In genomic region chr3:129305592-129306091, GRCh38 we compare ENCODE assay signal across 9 cellular contexts. TPM values are rescaled to one million over a fixed set of nuclear protein-coding genes. Genes with fewer than 3 reads are reported as not detected.
DNase-seq lines count a peak whose midpoint lies in the region; ATAC-seq, FAIRE-seq and TF ChIP-seq lines count a peak whose summit lies in the region.
"Had no signal": no experiment of that assay in that cellular context is flagged by ENCODE, and none has a peak within 500 bp of the region (broad histone marks: within the 10 kb centered on the region; RNA-seq: fewer than 3 reads in every experiment).

No MANE protein-coding gene starts in this region.

- TF ChIP-seq POLR2A in A549 (IDR thresholded peaks at IDR 0.05; ENCODE audit: low read length) (no peak), testis (IDR thresholded peaks at IDR 0.05) (no peak)

- H3K4me1 ChIP-seq in A549 (peaks cover 8% of the 10 kb centered on the region), OCI-LY1 (ENCODE audit: insufficient read depth, low read length, severe bottlenecking) (peaks cover 7% of the 10 kb centered on the region), testis (peaks cover 19% of the 10 kb centered on the region)

- intact Hi-C loops in testis (cut with DNase I; ENCODE audit: low total_unique reads) = no loop called here

- no peaks in the 10 kb centered on the region for H3K9me2 ChIP-seq in OCI-LY1 (ENCODE audit: low read depth, low read length)

- FAIRE-seq in A549 (lab: Jason Lieb, UNC) (no peak), D721Med (lab: Jason Lieb, UNC) (no peak)
- FAIRE-seq: colon had no signal

- no peak overlapping the region for H3K9ac ChIP-seq in OCI-LY1 (ENCODE audit: low read length)

- TF ChIP-seq CTCF in A549 (IDR thresholded peaks at IDR 0.05) (no peak), OCI-LY1 (IDR thresholded peaks at IDR 0.05; ENCODE audit: low read length) (no peak), epithelial cell of esophagus (IDR thresholded peaks at IDR 0.05; ENCODE audit: insufficient read depth, low read depth, low read length, missing control alignments) (no peak), testis (IDR thresholded peaks at IDR 0.05) (no peak), D721Med (IDR thresholded peaks at IDR 0.05; ENCODE audit: insufficient read depth, missing control alignments) (no peak)

- no peaks in the 10 kb centered on the region; the same call in 1 of the 2 replicates for H3F3A ChIP-seq in OCI-LY1 (ENCODE audit: insufficient read depth, low read length)

- POLR2A ChIA-PET in A549 (lab: Yijun Ruan, JAX) = no interaction called here

- H4K20me1 ChIP-seq in OCI-LY1 (ENCODE audit: insufficient read depth, low read length) = no peaks in the 10 kb centered on the region

- H3K27ac ChIP-seq in A549 = no peak overlapping the region
- H3K27ac ChIP-seq in OCI-LY1 (ENCODE audit: low read depth, low read length, poor library complexity, severe bottlenecking) = peak overlapping the region; percentile 48
- peak overlapping the region; percentile 9 to 81 for H3K27ac ChIP-seq in testis

- no peak for TF ChIP-seq EP300 in A549 (IDR thresholded peaks at IDR 0.05)

- H3K79me2 ChIP-seq in OCI-LY1 (ENCODE audit: insufficient read depth, low read length) = no peaks in the 10 kb centered on the region

- no peaks in the 10 kb centered on the region for H3K9me3 ChIP-seq in A549
- no peaks in the 10 kb centered on the region for H3K9me3 ChIP-seq in OCI-LY1 (ENCODE audit: low read length)
- H3K9me3 ChIP-seq in testis = no peaks in the 10 kb centered on the region

- ATAC-seq in A549 (no peak), GM21825 (IDR thresholded peaks at IDR 0.05; ENCODE audit: unreplicated experiment) (peak; percentile 44)

- 86% methylated on average over 17 of the region's 26 CpGs for WGBS in A549 (ENCODE audit: missing lambda C conversion rate)
- WGBS in testis, 2 donors = 13 to 22% methylated on average over 20 to 26 of the region's 26 CpGs

- no peak for DNase-seq in A549 (ENCODE audit: low read depth in 1 of 2, low spot score in 1 of 2)
- peak; percentile 92 for DNase-seq in epithelial cell of esophagus (ENCODE audit: low read depth)
- peak; percentile 35 for DNase-seq in midbrain (lab: John Stamatoyannopoulos, UW)
- DNase-seq in testis = peak; percentile 95
- DNase-seq in D721Med (ENCODE audit: insufficient read length, low spot score) = no peak
- no peak for DNase-seq in KG1 (lab: John Stamatoyannopoulos, UW)

- H3K4me2 ChIP-seq in A549 (0 out of 3 replicates have a peak overlapping the region, but pooled peaks have one; percentile 12), OCI-LY1 (ENCODE audit: low read length) (no peak overlapping the region)

- H3K36me3 ChIP-seq in OCI-LY1 (ENCODE audit: insufficient read depth, low read length) = peaks cover 61% of the 10 kb centered on the region
- H3K36me3 ChIP-seq in testis (ENCODE audit: low read depth, missing control alignments) = no peaks in the 10 kb centered on the region

- no peak for TF ChIP-seq RAD21 in A549 (conservative IDR thresholded peaks at IDR 0.05 in 1 of 2, IDR thresholded peaks at IDR 0.05 in 1 of 2)

- H3K4me3 ChIP-seq in A549 = no peak overlapping the region
- no peak overlapping the region for H3K4me3 ChIP-seq in OCI-LY1 (ENCODE audit: low read depth, low read length, poor library complexity, severe bottlenecking)
- H3K4me3 ChIP-seq in epithelial cell of esophagus (ENCODE audit: low read length) = peak overlapping the region; percentile 3
- H3K4me3 ChIP-seq in testis = peak overlapping the region; percentile 14 to 31

- no peak overlapping the region for H2AFZ ChIP-seq in OCI-LY1 (ENCODE audit: low read length)

- CTCF ChIA-PET in A549 (lab: Yijun Ruan, JAX) = interaction anchor here (1.1 kb wide), 1 partner anchor 11 kb away, joined by 5 read pairs; a partner anchor contains a TSS

- H3K27me3 ChIP-seq in OCI-LY1 (ENCODE audit: insufficient read depth, low read length) = no peaks in the 10 kb centered on the region
- H3K27me3 ChIP-seq in testis = no peaks in the 10 kb centered on the region

TF ChIP-seq in A549, 52 proteins besides CTCF, POLR2A, EP300 and RAD21:
- TF ChIP-seq HOXA7 (CRISPR knock-in tag; IDR thresholded peaks at IDR 0.05) (no peak), NPAS2 (CRISPR knock-in tag; IDR thresholded peaks at IDR 0.05; ENCODE audit: borderline replicate concordance) (no peak), RNF2 (IDR thresholded peaks at IDR 0.05; ENCODE audit: borderline replicate concordance, low read depth) (no peak), FOXS1 (CRISPR knock-in tag; IDR thresholded peaks at IDR 0.05) (no peak), ZNF302 (CRISPR knock-in tag; IDR thresholded peaks at IDR 0.05) (no peak), E2F6 (IDR thresholded peaks at IDR 0.05; ENCODE audit: borderline replicate concordance, low read depth) (no peak), HDAC2 (IDR thresholded peaks at IDR 0.05) (no peak), MAFK (IDR thresholded peaks at IDR 0.05; ENCODE audit: partially characterized antibody) (no peak)

RNA-seq across cellular contexts. Expression of gene HMCES, which starts 27.0 kb away (rescaled TPM):
- polyA plus RNA-seq in A549 (2011; rRNA removed) (35.2 and 38.3 TPM in 2 replicates), A549 (2017; fragmentation: RNase III; extraction: RNeasy Plus Mini Kit Qiagen cat#74134 plus additional on column Dnase treatment) (38.1 to 40.1 TPM (median 39.9 TPM) in 3 replicates), testis (ENCODE audit: insufficient read depth, low read depth, low replicate concordance) (81.5 TPM)
- polyA plus RNA-seq in A549 (2012; cell fraction: cytosol; rRNA removed) = 37.2 and 39.2 TPM in 2 replicates
- polyA plus RNA-seq in A549 (2012; cell fraction: nucleus; rRNA removed) = 18.9 and 27.4 TPM in 2 replicates
- polyA minus RNA-seq in A549 (2011; rRNA and poly(A)+ RNA removed) = 11.3 and 14.4 TPM in 2 replicates
- total RNA-seq in testis = 10 to 100 TPM; 37.8 to 41.6 TPM

RNA-seq across cellular contexts. Expression of gene COPG1, which starts 56.2 kb away (rescaled TPM):
- 86.5 and 90.2 TPM in 2 replicates for polyA plus RNA-seq in A549 (2011; rRNA removed)
- 40.8 and 42.1 TPM in 2 replicates for polyA plus RNA-seq in A549 (2012; cell fraction: cytosol; rRNA removed)
- 64.5 and 70.3 TPM in 2 replicates for polyA plus RNA-seq in A549 (2012; cell fraction: nucleus; rRNA removed)
- 72.2 to 90.0 TPM (median 80.6 TPM) in 3 replicates for polyA plus RNA-seq in A549 (2017; fragmentation: RNase III; extraction: RNeasy Plus Mini Kit Qiagen cat#74134 plus additional on column Dnase treatment)
- 183 and 220 TPM in 2 replicates for polyA minus RNA-seq in A549 (2011; rRNA and poly(A)+ RNA removed)
- 10 to 100 TPM; 94.5 to 98.2 TPM for total RNA-seq in testis
- polyA plus RNA-seq in testis (ENCODE audit: insufficient read depth, low read depth, low replicate concordance) = 113 TPM

Comparison
In these comparisons a context has a peak if more than half of its experiments do, and no peak if none do; other contexts are left out.
1. DNase-seq: peak in epithelial cell of esophagus (single experiment), midbrain (single experiment) and testis (single experiment); none in A549 (0 of 2), D721Med (single experiment) and KG1 (single experiment).
2. H3K27ac ChIP-seq: peak in OCI-LY1 (single experiment) and testis (2 of 2); none in A549 (0 of 2).
3. H3K4me3 ChIP-seq: peak in epithelial cell of esophagus (single experiment) and testis (2 of 2); none in A549 (single experiment) and OCI-LY1 (single experiment).